Comparison of ENCODE assay signal across 8 cellular contexts in genomic region chr13:99151516-99151915, GRCh38. TPM values are rescaled to one million over a fixed set of nuclear protein-coding genes. Genes with fewer than 3 reads are reported as not detected.
DNase-seq lines count a peak whose midpoint lies in the region; ATAC-seq, FAIRE-seq and TF ChIP-seq lines count a peak whose summit lies in the region.

No MANE protein-coding gene starts in this region.

- H3K36me3 ChIP-seq in CD4-positive, alpha-beta memory T cell (ENCODE audit: insufficient read depth, low read length) = no peaks in the 10 kb centered on the region

- no peaks in the 10 kb centered on the region for H3K9me3 ChIP-seq in CD4-positive, alpha-beta memory T cell (ENCODE audit: control insufficient read depth in 1 of 2, low read length in 2 of 2)

- no peak for TF ChIP-seq POLR2A in GM12891 (IDR thresholded peaks at IDR 0.05; ENCODE audit: low read depth, low read length)

- intact Hi-C loops in CD4-positive, alpha-beta memory T cell (cut with micrococcal nuclease) = no loop called here
- intact Hi-C loops in sciatic nerve (cut with DNase I) = no loop called here

- H3K4me3 ChIP-seq in CD4-positive, alpha-beta memory T cell (ENCODE audit: low read length in 2 of 2) = no peak overlapping the region

- no peaks in the 10 kb centered on the region for H3K4me1 ChIP-seq in CD4-positive, alpha-beta memory T cell (ENCODE audit: insufficient read depth, low read length)

- no peaks in the 10 kb centered on the region for H3K27me3 ChIP-seq in CD4-positive, alpha-beta memory T cell (ENCODE audit: insufficient read depth, low read length)

- H3K27ac ChIP-seq in CD4-positive, alpha-beta memory T cell (ENCODE audit: low read depth, low read length) = no peak overlapping the region

- no peaks in the 10 kb centered on the region for H3K9me3 Mint-ChIP-seq in CD4-positive, alpha-beta memory T cell

- H3K4me1 Mint-ChIP-seq in CD4-positive, alpha-beta memory T cell = no peaks in the 10 kb centered on the region

- H3K36me3 Mint-ChIP-seq in CD4-positive, alpha-beta memory T cell = no peaks in the 10 kb centered on the region

- POLR2A ChIA-PET in CD4-positive, alpha-beta memory T cell (lab: Charles Lee; ENCODE audit: partially characterized antibody) = no interaction called here

- DNase-seq in GM12891 (ENCODE audit: insufficient read length, low spot score) (no peak), HUDEP-2 (lab: John Stamatoyannopoulos, UW; ENCODE audit: unreplicated experiment in 76 of 76) (peak in 46 of 76 experiments; percentile 1 to 72 (median 22)), fibroblast of peridontal ligament (ENCODE audit: extremely low read depth) (peak; percentile 23), NCI-H2081 (lab: John Stamatoyannopoulos, UW) (no peak), sciatic nerve (ENCODE audit: low spot score) (no peak)
- DNase-seq in CD4-positive, alpha-beta memory T cell = no peak
- DNase-seq in activated CD4-positive, alpha-beta T cell treated with anti-CD3 and anti-CD28 coated beads for 1 hour = no peak

- ATAC-seq in GM21619 (IDR thresholded peaks at IDR 0.05; ENCODE audit: unreplicated experiment) = peak; percentile 88
- no peak for ATAC-seq in sciatic nerve

- H3K27me3 Mint-ChIP-seq in CD4-positive, alpha-beta memory T cell = no peaks in the 10 kb centered on the region

- CTCF ChIA-PET in CD4-positive, alpha-beta memory T cell (lab: Charles Lee; ENCODE audit: partially characterized antibody) = no interaction called here

- no peak overlapping the region for H3K27ac Mint-ChIP-seq in CD4-positive, alpha-beta memory T cell

- peak; percentile 74 for FAIRE-seq in GM12891 (lab: Jason Lieb, UNC)

- no peak overlapping the region for H3K4me3 Mint-ChIP-seq in CD4-positive, alpha-beta memory T cell

TF ChIP-seq in GM12891, 5 proteins besides CTCF, POLR2A, EP300 and RAD21:
- TF ChIP-seq PAX5 (IDR thresholded peaks at IDR 0.05; ENCODE audit: insufficient read depth, low read length, severe bottlenecking) (no peak), POU2F2 (IDR thresholded peaks at IDR 0.05; ENCODE audit: low read depth, low read length) (no peak), TAF1 (IDR thresholded peaks at IDR 0.05; ENCODE audit: low read depth, low read length) (no peak), SPI1 (IDR thresholded peaks at IDR 0.05; ENCODE audit: low read depth, low read length) (no peak), POLR2AphosphoS5 (IDR thresholded peaks at IDR 0.05; ENCODE audit: low read depth, low read length) (no peak)

RNA-seq across cellular contexts. Expression of gene UBAC2, which starts 49.1 kb away (rescaled TPM):
- 20.5 TPM for polyA plus RNA-seq in GM12891 (2012; ENCODE audit: low read depth, missing spikeins)
- total RNA-seq in CD4-positive, alpha-beta memory T cell = 10 to 100 TPM; 88.4 to 89.0 TPM
- 100 to 1,000 TPM; 112 to 161 TPM for polyA plus RNA-seq in CD4-positive, alpha-beta memory T cell
- total RNA-seq in sciatic nerve = 34.0 TPM

Comparison
In these comparisons a context has a peak if more than half of its experiments do, and no peak if none do; other contexts are left out.
1. DNase-seq: peak in HUDEP-2 (46 of 76) and fibroblast of peridontal ligament (single experiment); none in GM12891 (single experiment), CD4-positive, alpha-beta memory T cell (0 of 5), NCI-H2081 (0 of 2), sciatic nerve (single experiment) and activated CD4-positive, alpha-beta T cell treated with anti-CD3 and anti-CD28 coated beads for 1 hour (single experiment).